In the genomic region with DNA sequence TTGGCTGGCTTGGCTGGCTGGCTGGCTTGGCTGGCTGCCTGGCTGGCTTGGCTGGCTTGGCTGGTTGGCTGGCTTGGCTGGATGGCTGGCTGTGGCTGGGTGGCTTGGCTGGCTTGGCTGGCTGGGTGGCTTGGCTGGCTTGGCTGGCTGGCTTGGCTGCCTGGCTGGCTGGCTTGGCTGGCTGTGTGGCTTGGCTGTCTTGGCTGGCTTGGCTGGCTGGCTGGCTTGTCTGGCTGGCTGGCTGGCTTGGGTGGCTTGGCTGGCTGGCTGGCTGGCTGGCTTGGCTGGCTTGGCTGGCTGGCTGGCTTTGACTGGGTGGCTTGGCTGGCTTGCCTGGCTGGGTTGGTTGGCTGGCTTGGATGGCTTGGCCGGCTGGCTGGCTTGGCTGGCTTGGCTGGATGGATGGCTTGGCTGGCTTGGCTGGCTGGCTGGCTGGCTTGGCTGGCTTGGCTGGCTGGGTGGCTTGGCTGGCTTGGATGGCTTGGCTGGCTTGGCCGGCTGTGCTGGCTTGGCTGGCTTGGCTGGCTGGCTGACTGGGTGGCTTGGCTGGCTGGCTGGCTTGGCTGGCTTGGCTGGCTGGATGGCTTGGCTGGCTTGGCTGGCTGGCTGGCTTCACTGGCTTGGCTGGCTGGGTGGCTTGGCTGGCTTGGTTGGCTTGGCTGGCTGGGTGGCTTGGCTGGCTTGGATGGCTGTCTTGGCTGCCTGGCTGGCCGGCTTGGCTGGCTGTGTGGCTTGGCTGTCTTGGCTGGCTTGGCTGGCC, we compare ENCODE assay signal across 12 cellular contexts. TPM values are rescaled to one million over a fixed set of nuclear protein-coding genes. Genes with fewer than 3 reads are reported as not detected.
A peak's percentile ranks its signal among the peaks of the same experiment; 100 is the strongest.
DNase-seq lines count a peak whose midpoint lies in the region; ATAC-seq, FAIRE-seq and TF ChIP-seq lines count a peak whose summit lies in the region.
"Not testable (repeated sequence)": the region's sequence is repeated elsewhere in the genome, so short reads cannot be mapped to it uniquely, and the experiment has no call there.
"Had no signal": no experiment of that assay in that cellular context is flagged by ENCODE, and none has a peak within 500 bp of the region (broad histone marks: within the 10 kb centered on the region; RNA-seq: fewer than 3 reads in every experiment).

No MANE protein-coding gene starts in this region.

- not testable (repeated sequence) for TF ChIP-seq POLR2A in K562 (conservative IDR thresholded peaks at IDR 0.05); thyroid gland (IDR thresholded peaks at IDR 0.05)

- H3K27ac ChIP-seq in K562 (ENCODE audit: extremely low read depth, low read depth, low read length); thyroid gland: not testable (repeated sequence)

- peaks cover 19% of the 10 kb centered on the region for H3K9me3 Mint-ChIP-seq in nephron progenitor cell

- not testable (repeated sequence) for TF ChIP-seq CTCF in GM12865 (IDR thresholded peaks at IDR 0.05; ENCODE audit: insufficient read depth, low read depth, low read length, missing control alignments); K562 (IDR thresholded peaks at IDR 0.05 in 2 of 3, conservative IDR thresholded peaks at IDR 0.05 in 1 of 3; ENCODE audit: insufficient read depth in 2 of 3, low read depth in 1 of 3, low read length in 3 of 3); nephron progenitor cell (IDR thresholded peaks at IDR 0.05); thyroid gland (IDR thresholded peaks at IDR 0.05)

- H2AFZ ChIP-seq in K562 (ENCODE audit: low read depth, low read length): not testable (repeated sequence)

- not testable (repeated sequence) for H3K27me3 ChIP-seq in K562 (ENCODE audit: control insufficient read depth in 2 of 2, insufficient read depth in 2 of 2, low read length in 2 of 2); thyroid gland

- H3K9me3 ChIP-seq in K562 (replicated peaks; ENCODE audit: control insufficient read depth, insufficient read depth, low read depth, low read length); thyroid gland: not testable (repeated sequence)

- TF ChIP-seq RAD21 in K562 (CRISPR knock-in tag; conservative IDR thresholded peaks at IDR 0.05 in 1 of 2, IDR thresholded peaks at IDR 0.05 in 1 of 2): not testable (repeated sequence)

- H3K4me2 ChIP-seq in K562 (ENCODE audit: insufficient read depth, low read length): not testable (repeated sequence)

- not testable (repeated sequence) for H3K4me3 Mint-ChIP-seq in nephron progenitor cell

- not testable (repeated sequence) for H3K36me3 ChIP-seq in K562 (ENCODE audit: control insufficient read depth, insufficient read depth, low read length); thyroid gland

- H3K79me2 ChIP-seq in K562 (ENCODE audit: control insufficient read depth, insufficient read depth, low read length): not testable (repeated sequence)

- POLR2A ChIA-PET in K562 (lab: Yijun Ruan, JAX): not testable (repeated sequence)

- H3K4me3 ChIP-seq in GM12865 (ENCODE audit: low read depth, low read length); K562; thyroid gland (replicated peaks in 1 of 3): not testable (repeated sequence)

- not testable (repeated sequence) for H3K36me3 Mint-ChIP-seq in nephron progenitor cell (ENCODE audit: low read depth)

- peak; percentile 9 for DNase-seq in GM12865 (ENCODE audit: low read depth)
- peak; percentile 33 for DNase-seq in activated CD4-positive, CD25-positive, alpha-beta regulatory T cell treated with anti-CD3 and anti-CD28 coated beads, Interleukin-2, amount 50 U/mL, for 72 hours
- peak; percentile 56 for DNase-seq in activated T-cell treated with anti-CD3 and anti-CD28 coated beads, Interleukin-2, amount 50 U/mL, for 1 hour
- DNase-seq in K562 (ENCODE audit: extremely low read depth in 1 of 4, low spot score in 3 of 4): not testable (repeated sequence)
- peak; percentile 76 for DNase-seq in left cardiac atrium
- DNase-seq in nephron progenitor cell: peak; percentile 28
- DNase-seq in stimulated activated CD4-positive, alpha-beta T cell treated with anti-CD3 and anti-CD28 coated beads, Interleukin-4, amount 100 ng/mL, for 48 hours (ENCODE audit: low read depth in 2 of 2): peak; percentile 15 to 26
- peak; percentile 32 to 37 for DNase-seq in thyroid gland

- WGBS in K562 (ENCODE audit: insufficient coverage, low coverage, missing lambda C conversion rate): 1% methylated on average over 3 of the region's 3 CpGs
- WGBS in thyroid gland, 2 donors: 62 to 67% methylated on average over 3 of the region's 3 CpGs

- intact Hi-C loops in K562 (cut with micrococcal nuclease); left cardiac atrium (cut with DNase I); thyroid gland (cut with DNase I): not testable (repeated sequence)

- not testable (repeated sequence) for H3K9ac ChIP-seq in K562 (ENCODE audit: insufficient read depth in 1 of 2, low read depth in 2 of 2, low read length in 2 of 2)

- not testable (repeated sequence) for H3K27ac Mint-ChIP-seq in nephron progenitor cell

- not testable (repeated sequence) for H3K9me1 ChIP-seq in K562 (ENCODE audit: control insufficient read depth, insufficient read depth, low read length)

- not testable (repeated sequence) for H4K20me1 ChIP-seq in K562 (replicated peaks; ENCODE audit: control insufficient read depth, insufficient read depth, low read length)

- not testable (repeated sequence) for BruUV-seq in K562 (replicated peaks; lab: Mats Ljungman, UMichigan)

- ATAC-seq in K562, left cardiac atrium: not testable (repeated sequence)

- not testable (repeated sequence) for H3K4me1 ChIP-seq in K562 (replicated peaks in 1 of 2; ENCODE audit: control insufficient read depth in 2 of 2, insufficient read depth in 2 of 2, low read length in 2 of 2); thyroid gland

- CTCF ChIA-PET in K562 (lab: Yijun Ruan, JAX; ENCODE audit: low intra/inter-chr PET ratio): not testable (repeated sequence)

- H3K27me3 Mint-ChIP-seq in nephron progenitor cell (ENCODE audit: low read depth, poor library complexity): not testable (repeated sequence)

- in situ Hi-C loops in K562 (cut with MboI): not testable (repeated sequence)

- TF ChIP-seq EP300 in K562 (IDR thresholded peaks at IDR 0.05; ENCODE audit: low read length): not testable (repeated sequence)

- H3K4me1 Mint-ChIP-seq in nephron progenitor cell: not testable (repeated sequence)

- FAIRE-seq in K562 (lab: Jason Lieb, UNC): not testable (repeated sequence)

RNA-seq across cellular contexts. Expression of a gene that starts 24.2 kb away (rescaled TPM):
- 0.65 TPM in 1 of 2 replicates, not detected in the other for total RNA-seq in K562 (2011; cell fraction: chromatin; rRNA removed; ENCODE audit: low replicate concordance)
- 0.39 TPM in 1 of 2 replicates, not detected in the other for total RNA-seq in K562 (2011; cell fraction: nucleolus; rRNA removed)
- not detected in 2 replicates for total RNA-seq in K562 (2011; cell fraction: nucleoplasm; rRNA removed)
- total RNA-seq in K562 (2014; rRNA removed): 0.45 and 1.3 TPM in 2 replicates
- total RNA-seq in K562 (2014; rRNA removed; fragmentation: Illumina TruSeq; extraction: Trizol): 0.89 and 2.1 TPM in 2 replicates
- total RNA-seq in K562 (2015; rRNA removed; fragmentation: Illumina TruSeq; extraction: Trizol): 0.83 and 1.4 TPM in 2 replicates
- 0.34 and 0.66 TPM in 2 replicates for total RNA-seq in K562 (2021)
- polyA plus RNA-seq in K562 (2011; rRNA removed): 0.36 TPM in 1 of 2 replicates, not detected in the other
- polyA plus RNA-seq in K562 (2011; cell fraction: cytosol; rRNA removed): 0.36 TPM in 1 of 2 replicates, not detected in the other
- polyA plus RNA-seq in K562 (2011; cell fraction: nucleus; rRNA removed): 0.44 TPM in 1 of 2 replicates, not detected in the other
- 1.4 and 2.9 TPM in 2 replicates for polyA plus RNA-seq in K562 (2012)
- polyA plus RNA-seq in K562 (2014; fragmentation: Illumina TruSeq; extraction: Trizol): 2.1 and 3.9 TPM in 2 replicates
- polyA plus RNA-seq in K562 (2014; fragmentation: Nextera tagmentation; extraction: Ambion mirVana): 1 to 10 TPM in 1 of 2 experiments, under 1 TPM in 1; 0.85 to 2.5 TPM
- 1.2 TPM in 1 of 2 replicates, not detected in the other for polyA plus RNA-seq in K562 (2014; rRNA removed)
- polyA minus RNA-seq in K562 (2011; rRNA and poly(A)+ RNA removed): 0.21 TPM in 1 of 2 replicates, not detected in the other
- not detected in 2 replicates for polyA minus RNA-seq in K562 (2011; cell fraction: cytosol; rRNA and poly(A)+ RNA removed)
- polyA minus RNA-seq in K562 (2011; cell fraction: nucleus; rRNA and poly(A)+ RNA removed): not detected in 2 replicates
- not detected for total RNA-seq in left cardiac atrium
- total RNA-seq in thyroid gland: not detected
- total RNA-seq: H4, hepatocyte, kidney epithelial cell, SJCRH30 had no signal
- polyA plus RNA-seq: hepatocyte had no signal

RNA-seq across cellular contexts. Expression of a gene that starts 32.3 kb away (rescaled TPM):
- total RNA-seq in K562 (2011; cell fraction: chromatin; rRNA removed; ENCODE audit: low replicate concordance): not detected in 2 replicates
- total RNA-seq in K562 (2011; cell fraction: nucleolus; rRNA removed): not detected in 2 replicates
- total RNA-seq in K562 (2011; cell fraction: nucleoplasm; rRNA removed): not detected in 2 replicates
- total RNA-seq in K562 (2014; rRNA removed) (not detected in 2 replicates), K562 (2014; rRNA removed; fragmentation: Illumina TruSeq; extraction: Trizol) (not detected in 2 replicates), K562 (2015; rRNA removed; fragmentation: Illumina TruSeq; extraction: Trizol) (not detected in 2 replicates), K562 (2021) (not detected in 2 replicates), left cardiac atrium (under 1 TPM in 1 of 2 donors, not detected in 1; 0.16 TPM), thyroid gland (not detected)
- polyA plus RNA-seq in K562 (2011; rRNA removed) (not detected in 2 replicates), K562 (2014; fragmentation: Illumina TruSeq; extraction: Trizol) (not detected in 2 replicates), K562 (2014; fragmentation: Nextera tagmentation; extraction: Ambion mirVana) (not detected), K562 (2014; rRNA removed) (not detected in 2 replicates)
- polyA plus RNA-seq in K562 (2011; cell fraction: cytosol; rRNA removed): not detected in 2 replicates
- polyA plus RNA-seq in K562 (2011; cell fraction: nucleus; rRNA removed): 3.1 and 6.2 TPM in 2 replicates
- not detected in 2 replicates for polyA plus RNA-seq in K562 (2012)
- not detected in 2 replicates for polyA minus RNA-seq in K562 (2011; rRNA and poly(A)+ RNA removed)
- not detected in 2 replicates for polyA minus RNA-seq in K562 (2011; cell fraction: cytosol; rRNA and poly(A)+ RNA removed)
- polyA minus RNA-seq in K562 (2011; cell fraction: nucleus; rRNA and poly(A)+ RNA removed): not detected in 2 replicates
- total RNA-seq: H4, hepatocyte, kidney epithelial cell, SJCRH30 had no signal
- polyA plus RNA-seq: hepatocyte had no signal
